In genomic region chr22:36914383-36914752, GRCh38 we compare ENCODE assay signal across 18 cellular contexts. TPM values are rescaled to one million over a fixed set of nuclear protein-coding genes. Genes with fewer than 3 reads are reported as not detected.
DNase-seq lines count a peak whose midpoint lies in the region; ATAC-seq, FAIRE-seq and TF ChIP-seq lines count a peak whose summit lies in the region.
"Had no signal": no experiment of that assay in that cellular context is flagged by ENCODE, and none has a peak within 500 bp of the region (broad histone marks: within the 10 kb centered on the region; RNA-seq: fewer than 3 reads in every experiment).

No MANE protein-coding gene starts in this region.

- POLR2A ChIA-PET in PC-9 (lab: Charles Lee; ENCODE audit: unreplicated experiment) = no interaction called here

- peaks cover 6% of the 10 kb centered on the region for H3K36me3 Mint-ChIP-seq in CD4-positive, CD25-positive, alpha-beta regulatory T cell
- peaks cover 51% of the 10 kb centered on the region for H3K36me3 Mint-ChIP-seq in dendritic cell treated with granulocyte-macrophage colony-stimulating factor and Interleukin-4, amounts not matched to agents 40 ng/mL and 50 ng/mL, for 4 days (ENCODE audit: low read depth)
- H3K36me3 Mint-ChIP-seq: activated naive CD4-positive, alpha-beta T cell treated with anti-CD3 and anti-CD28 coated beads, Interleukin-2, amount 50 U/mL, for 24 hours had no signal

- H3K27ac Mint-ChIP-seq in CD4-positive, CD25-positive, alpha-beta regulatory T cell = peak overlapping the region in 2 of 3 donors; percentile 87 to 92
- H3K27ac Mint-ChIP-seq in dendritic cell treated with granulocyte-macrophage colony-stimulating factor and Interleukin-4, amounts not matched to agents 40 ng/mL and 50 ng/mL, for 4 days = peak overlapping the region; percentile 93
- H3K27ac Mint-ChIP-seq: activated naive CD4-positive, alpha-beta T cell treated with anti-CD3 and anti-CD28 coated beads, Interleukin-2, amount 50 U/mL, for 24 hours had no signal

- no peak for FAIRE-seq in D721Med (lab: Jason Lieb, UNC)

- no TSS peak for BruUV-seq in PC-9 (replicated peaks; lab: Mats Ljungman, UMichigan)

- no peaks in the 10 kb centered on the region for H3K9me2 ChIP-seq in PC-9 (ENCODE audit: insufficient read depth)

- H3K27me3 ChIP-seq in CD4-positive, CD25-positive, alpha-beta regulatory T cell (ENCODE audit: control insufficient read depth, insufficient read depth, low read length) = no peaks in the 10 kb centered on the region
- H3K27me3 ChIP-seq in osteoblast (ENCODE audit: insufficient read depth, low read length) (peaks cover 3% of the 10 kb centered on the region), PC-9 (ENCODE audit: insufficient read depth, low read depth) (no peaks in the 10 kb centered on the region)

- no peak overlapping the region for H3K27ac ChIP-seq in CD4-positive, CD25-positive, alpha-beta regulatory T cell (ENCODE audit: insufficient read depth, low read length, poor library complexity, severe bottlenecking)
- H3K27ac ChIP-seq in osteoblast (ENCODE audit: low read depth, low read length) (no peak overlapping the region), PC-9 (no peak overlapping the region)
- H3K27ac ChIP-seq: KMS-11 had no signal

- H2AFZ ChIP-seq in osteoblast (ENCODE audit: low read length) (no peak overlapping the region), PC-9 (no peak overlapping the region)

- H3K9me3 ChIP-seq in CD4-positive, CD25-positive, alpha-beta regulatory T cell (ENCODE audit: control insufficient read depth in 2 of 2, low read length in 2 of 2) = no peaks in the 10 kb centered on the region
- H3K9me3 ChIP-seq in osteoblast (ENCODE audit: low read depth, low read length) = no peaks in the 10 kb centered on the region
- H3K9me3 ChIP-seq in PC-9 (ENCODE audit: insufficient read depth, low read depth) = no peaks in the 10 kb centered on the region

- CTCF ChIA-PET in PC-9 (lab: Charles Lee) = interaction anchor here (0.6 kb wide), 1 partner anchor 246 kb away, joined by 3 read pairs; no protein-coding TSS in a partner anchor

- H4K20me1 ChIP-seq in osteoblast (ENCODE audit: insufficient read depth, low read length) = no peaks in the 10 kb centered on the region
- H4K20me1 ChIP-seq in PC-9 (ENCODE audit: insufficient read depth) = no peaks in the 10 kb centered on the region

- peaks cover 19 to 45% (median 27%) of the 10 kb centered on the region in 4 donors for H3K4me1 Mint-ChIP-seq in CD4-positive, CD25-positive, alpha-beta regulatory T cell
- peaks cover 70% of the 10 kb centered on the region for H3K4me1 Mint-ChIP-seq in dendritic cell treated with granulocyte-macrophage colony-stimulating factor and Interleukin-4, amounts not matched to agents 40 ng/mL and 50 ng/mL, for 4 days (ENCODE audit: low read depth)
- H3K4me1 Mint-ChIP-seq: activated naive CD4-positive, alpha-beta T cell treated with anti-CD3 and anti-CD28 coated beads, Interleukin-2, amount 50 U/mL, for 24 hours had no signal

- intact Hi-C loops in dendritic cell treated with granulocyte-macrophage colony-stimulating factor and Interleukin-4, amounts not matched to agents 40 ng/mL and 50 ng/mL, for 4 days (cut with micrococcal nuclease) = loop anchor here (5.0 kb wide), 1 partner anchor 63 kb away; no protein-coding TSS in a partner anchor
- intact Hi-C loops in PC-9 (cut with micrococcal nuclease; ENCODE audit: unreplicated experiment) = loop anchor here (5.0 kb wide), 1 partner anchor 42 kb away; no protein-coding TSS in a partner anchor

- peak overlapping the region; percentile 89 for H3K4me3 ChIP-seq in CD4-positive, CD25-positive, alpha-beta regulatory T cell (ENCODE audit: low read depth, low read length)
- H3K4me3 ChIP-seq in osteoblast (ENCODE audit: insufficient read depth, low read length) (no peak overlapping the region), PC-9 (no peak overlapping the region)

- no peaks in the 10 kb centered on the region for H3F3A ChIP-seq in PC-9 (ENCODE audit: insufficient read depth, low read depth)

- no peak for TF ChIP-seq CTCF in osteoblast (IDR thresholded peaks at IDR 0.05; ENCODE audit: extremely low read depth, low read depth, low read length)
- no peak for TF ChIP-seq CTCF in PC-9 (conservative IDR thresholded peaks at IDR 0.05)
- TF ChIP-seq CTCF in D721Med (IDR thresholded peaks at IDR 0.05; ENCODE audit: insufficient read depth, missing control alignments) = no peak

- no peaks in the 10 kb centered on the region for H3K27me3 Mint-ChIP-seq in CD4-positive, CD25-positive, alpha-beta regulatory T cell
- H3K27me3 Mint-ChIP-seq in dendritic cell treated with granulocyte-macrophage colony-stimulating factor and Interleukin-4, amounts not matched to agents 40 ng/mL and 50 ng/mL, for 4 days = no peaks in the 10 kb centered on the region

- peak overlapping the region; percentile 84 to 96 (median 93) for H3K4me3 Mint-ChIP-seq in CD4-positive, CD25-positive, alpha-beta regulatory T cell
- peak overlapping the region; percentile 92 for H3K4me3 Mint-ChIP-seq in dendritic cell treated with granulocyte-macrophage colony-stimulating factor and Interleukin-4, amounts not matched to agents 40 ng/mL and 50 ng/mL, for 4 days
- H3K4me3 Mint-ChIP-seq: activated naive CD4-positive, alpha-beta T cell treated with anti-CD3 and anti-CD28 coated beads, Interleukin-2, amount 50 U/mL, for 24 hours had no signal

- H3K9me3 Mint-ChIP-seq in CD4-positive, CD25-positive, alpha-beta regulatory T cell = peaks cover 0 to 1% (median 0%) of the 10 kb centered on the region in 7 donors
- no peaks in the 10 kb centered on the region for H3K9me3 Mint-ChIP-seq in dendritic cell treated with granulocyte-macrophage colony-stimulating factor and Interleukin-4, amounts not matched to agents 40 ng/mL and 50 ng/mL, for 4 days
- H3K9me3 Mint-ChIP-seq: activated naive CD4-positive, alpha-beta T cell treated with anti-CD3 and anti-CD28 coated beads, Interleukin-2, amount 50 U/mL, for 24 hours had no signal

- no peak for DNase-seq in CD4-positive, CD25-positive, alpha-beta regulatory T cell
- DNase-seq in osteoblast (ENCODE audit: insufficient read length, low spot score, missing footprints) (peak; percentile 29), PC-9 (no peak), D721Med (ENCODE audit: insufficient read length, low spot score) (no peak)
- DNase-seq: activated CD8-positive, alpha-beta memory T cell treated with anti-CD3 and anti-CD28 coated beads, Interleukin-2, amount 50 U/mL, for 4 hours; effector CD8-positive, alpha-beta T cell; foreskin fibroblast; NCI-H1694 treated with DMSO at 0.1 percent for 48 hours; stimulated activated naive CD4-positive, alpha-beta T cell had no signal

- H3K79me2 ChIP-seq in osteoblast (ENCODE audit: insufficient read depth, low read length) (no peaks in the 10 kb centered on the region), PC-9 (ENCODE audit: low read depth) (no peaks in the 10 kb centered on the region)

- peak in 1 of 2 donors; percentile 27 for ATAC-seq in CD4-positive, CD25-positive, alpha-beta regulatory T cell (ENCODE audit: low read depth in 2 of 2)
- ATAC-seq in HG02798 (IDR thresholded peaks at IDR 0.05; ENCODE audit: poor library complexity, unreplicated experiment) (peak; percentile 36), GM19324 (IDR thresholded peaks at IDR 0.05; ENCODE audit: low FRiP score, unreplicated experiment) (no peak), GM21515 (IDR thresholded peaks at IDR 0.05; ENCODE audit: unreplicated experiment) (no peak)
- ATAC-seq: Panc1 had no signal

- H3K4me2 ChIP-seq in osteoblast (ENCODE audit: insufficient read depth, low read length) (no peak overlapping the region), PC-9 (no peak overlapping the region)
- H3K4me2 ChIP-seq: KMS-11 had no signal

- H3K4me1 ChIP-seq in CD4-positive, CD25-positive, alpha-beta regulatory T cell (ENCODE audit: control insufficient read depth, insufficient read depth, low read length, poor library complexity, severe bottlenecking) = peaks cover 15% of the 10 kb centered on the region
- H3K4me1 ChIP-seq in osteoblast (ENCODE audit: insufficient read depth, low read length) (peaks cover 13% of the 10 kb centered on the region), PC-9 (replicated peaks; ENCODE audit: insufficient read depth) (0 out of 2 replicates have a peak, but pooled peaks cover 20% of the 10 kb centered on the region)

- H3K36me3 ChIP-seq in CD4-positive, CD25-positive, alpha-beta regulatory T cell (ENCODE audit: control insufficient read depth, insufficient read depth, low read length) = no peaks in the 10 kb centered on the region
- H3K36me3 ChIP-seq in osteoblast (ENCODE audit: insufficient read depth, low read length) = no peaks in the 10 kb centered on the region
- no peaks in the 10 kb centered on the region for H3K36me3 ChIP-seq in PC-9 (ENCODE audit: low read depth)

RNA-seq across cellular contexts. Expression of gene CSF2RB, which starts 0.9 kb away (rescaled TPM):
- total RNA-seq in CD4-positive, CD25-positive, alpha-beta regulatory T cell = 27.0 TPM
- polyA plus RNA-seq in CD4-positive, CD25-positive, alpha-beta regulatory T cell = 10 to 100 TPM in 2 of 4 donors, 1 to 10 TPM in 2; 5.7 to 10.6 (median 8.8) TPM
- 1.1 and 1.2 TPM in 2 replicates for total RNA-seq in osteoblast
- total RNA-seq in PC-9 (2021) = not detected in 2 replicates
- total RNA-seq: NCI-H460 had no signal

RNA-seq across cellular contexts. Expression of gene NCF4, which starts 53.6 kb away (rescaled TPM):
- 53.1 TPM for total RNA-seq in CD4-positive, CD25-positive, alpha-beta regulatory T cell
- 100 to 1,000 TPM in 2 of 4 donors, 10 to 100 TPM in 2; 57.8 to 126 (median 84.6) TPM for polyA plus RNA-seq in CD4-positive, CD25-positive, alpha-beta regulatory T cell
- total RNA-seq in osteoblast (under 0.01 and 0.36 TPM in 2 replicates), PC-9 (2021) (3.9 and 4.5 TPM in 2 replicates)
- total RNA-seq: NCI-H460 had no signal
- polyA plus RNA-seq: BJ had no signal

Comparison
In these comparisons a context has a peak if more than half of its experiments do, and no peak if none do; other contexts are left out.
1. RNA of gene CSF2RB, which starts 0.9 kb away (total RNA-seq): 27.0 TPM in CD4-positive, CD25-positive, alpha-beta regulatory T cell (single experiment); 1.1 to 1.2 TPM in osteoblast and not detected in PC-9; every median in the first group is over 10 times any median in the second.